Comparison of ENCODE assay signal across 9 cellular contexts in the genomic region with DNA sequence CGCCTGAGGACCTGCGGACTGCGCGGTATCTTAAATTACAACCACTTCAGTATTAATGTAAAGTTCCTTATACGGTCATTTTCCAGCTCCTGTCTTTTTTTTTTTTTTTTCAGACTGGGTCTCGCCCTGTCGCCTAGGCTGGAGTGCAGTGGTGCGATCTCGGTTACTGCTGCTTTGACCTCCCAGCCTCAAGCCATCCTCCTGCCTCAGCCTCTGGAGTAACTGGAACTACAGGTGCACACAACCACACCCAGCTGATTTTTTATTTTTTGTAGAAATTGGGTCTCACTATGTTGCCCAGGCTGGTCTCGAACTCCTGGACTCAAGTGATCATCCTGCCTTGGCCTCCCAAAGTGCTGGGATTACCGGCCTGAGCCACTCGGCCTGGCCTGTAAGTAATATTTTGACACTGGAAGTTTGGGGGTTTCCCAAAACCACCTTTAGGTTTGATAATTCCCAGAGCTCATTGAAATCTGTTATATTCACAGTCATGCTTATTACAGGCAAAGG. TPM values are rescaled to one million over a fixed set of nuclear protein-coding genes. Genes with fewer than 3 reads are reported as not detected.
A peak's percentile ranks its signal among the peaks of the same experiment; 100 is the strongest.
DNase-seq lines count a peak whose midpoint lies in the region; ATAC-seq and TF ChIP-seq lines count a peak whose summit lies in the region.
"Had no signal": no experiment of that assay in that cellular context is flagged by ENCODE, and none has a peak within 500 bp of the region (broad histone marks: within the 10 kb centered on the region; RNA-seq: fewer than 3 reads in every experiment).

No MANE protein-coding gene starts in this region.

- no peak for DNase-seq in activated naive CD4-positive, alpha-beta T cell treated with anti-CD3 and anti-CD28 coated beads, Interleukin-2, amount 10 ng/mL, durations not matched to agents 7 days and 5 days
- no peak for DNase-seq in activated naive CD4-positive, alpha-beta T cell (lab: John Stamatoyannopoulos, UW)
- DNase-seq in WERI-Rb-1 (no peak), right lobe of liver (no peak), DMS 273 treated with DMSO at 0.1 percent for 48 hours (lab: John Stamatoyannopoulos, UW) (no peak), mesenteric fat pad (ENCODE audit: low spot score) (no peak), thyroid gland (no peak)

- H3K27me3 ChIP-seq in WERI-Rb-1 (ENCODE audit: insufficient read depth, low read depth, severe bottlenecking): no peaks in the 10 kb centered on the region
- H3K27me3 ChIP-seq in right lobe of liver: no peaks in the 10 kb centered on the region
- no peaks in the 10 kb centered on the region for H3K27me3 ChIP-seq in thyroid gland

- peaks cover 0 to 7% (median 3%) of the 10 kb centered on the region in 4 donors for H3K4me1 ChIP-seq in right lobe of liver
- H3K4me1 ChIP-seq in urinary bladder (ENCODE audit: insufficient read depth): no peaks in the 10 kb centered on the region
- H3K4me1 ChIP-seq in thyroid gland: peaks cover 0 to 5% of the 10 kb centered on the region in 2 donors

- H3K9me3 ChIP-seq in WERI-Rb-1 (ENCODE audit: severe bottlenecking) (no peaks in the 10 kb centered on the region), right lobe of liver (no peaks in the 10 kb centered on the region), thyroid gland (no peaks in the 10 kb centered on the region)

- CTCF ChIA-PET in activated naive CD4-positive, alpha-beta T cell treated with anti-CD3 and anti-CD28 coated beads, Interleukin-2, amount 10 ng/mL, durations not matched to agents 7 days and 5 days (lab: Charles Lee): interaction anchor here (0.7 to 3.5 kb wide), 12 partner anchors 12 to 143 kb away, joined by 3 to 53 read pairs (median 5); no protein-coding TSS in a partner anchor

- H3K4me3 ChIP-seq in WERI-Rb-1 (ENCODE audit: low read depth, low read length): peak overlapping the region; percentile 86
- peak overlapping the region in 2 of 3 donors; percentile 93 to 99 for H3K4me3 ChIP-seq in right lobe of liver
- H3K4me3 ChIP-seq in urinary bladder (ENCODE audit: low read depth, low read length): peak overlapping the region; percentile 69
- H3K4me3 ChIP-seq in thyroid gland (replicated peaks in 1 of 3): no peak overlapping the region

- H3K27ac Mint-ChIP-seq in activated naive CD4-positive, alpha-beta T cell treated with anti-CD3 and anti-CD28 coated beads, Interleukin-2, amount 10 ng/mL, durations not matched to agents 7 days and 5 days: peak overlapping the region; percentile 78

- H3K4me3 Mint-ChIP-seq in activated naive CD4-positive, alpha-beta T cell treated with anti-CD3 and anti-CD28 coated beads, Interleukin-2, amount 10 ng/mL, durations not matched to agents 7 days and 5 days: peak overlapping the region; percentile 89

- H3K4me1 Mint-ChIP-seq in activated naive CD4-positive, alpha-beta T cell treated with anti-CD3 and anti-CD28 coated beads, Interleukin-2, amount 10 ng/mL, durations not matched to agents 7 days and 5 days: peaks cover 36% of the 10 kb centered on the region

- H3K27me3 Mint-ChIP-seq in activated naive CD4-positive, alpha-beta T cell treated with anti-CD3 and anti-CD28 coated beads, Interleukin-2, amount 10 ng/mL, durations not matched to agents 7 days and 5 days: no peaks in the 10 kb centered on the region

- intact Hi-C loops in right lobe of liver (cut with DNase I): loop anchor here (5.0 to 10.0 kb wide), 3 partner anchors 56 to 98 kb away; a partner anchor contains a TSS
- intact Hi-C loops in thyroid gland (cut with DNase I): loop anchor here (2.0 to 10.0 kb wide), 2 partner anchors 60 to 88 kb away; a partner anchor contains a TSS

- no peaks in the 10 kb centered on the region for H3K9me3 Mint-ChIP-seq in activated naive CD4-positive, alpha-beta T cell treated with anti-CD3 and anti-CD28 coated beads, Interleukin-2, amount 10 ng/mL, durations not matched to agents 7 days and 5 days

- no peak for TF ChIP-seq CTCF in WERI-Rb-1 (IDR thresholded peaks at IDR 0.05; ENCODE audit: low read depth, low read length)
- TF ChIP-seq CTCF in right lobe of liver (IDR thresholded peaks at IDR 0.05): no peak
- TF ChIP-seq CTCF in thyroid gland (IDR thresholded peaks at IDR 0.05): no peak

- H3K36me3 ChIP-seq in WERI-Rb-1 (peaks cover 6% of the 10 kb centered on the region), right lobe of liver (no peaks in the 10 kb centered on the region), urinary bladder (ENCODE audit: insufficient read depth) (no peaks in the 10 kb centered on the region), thyroid gland (no peaks in the 10 kb centered on the region)

- TF ChIP-seq POLR2A in right lobe of liver (IDR thresholded peaks at IDR 0.05): no peak
- no peak for TF ChIP-seq POLR2A in thyroid gland (IDR thresholded peaks at IDR 0.05)

- no peak for ATAC-seq in right lobe of liver

- H3K27ac ChIP-seq in WERI-Rb-1 (no peak overlapping the region), right lobe of liver (no peak overlapping the region), urinary bladder (ENCODE audit: low read depth) (no peak overlapping the region), thyroid gland (no peak overlapping the region)

- 18% methylated on average over 11 of the region's 12 CpGs for WGBS in right lobe of liver (ENCODE audit: insufficient coverage, low coverage, low lambda C conversion rate, missing lambda C conversion rate)
- 22% methylated on average over 12 of the region's 12 CpGs for WGBS in urinary bladder
- WGBS in thyroid gland, 2 donors: 22 to 28% methylated on average over 12 of the region's 12 CpGs

- H3K36me3 Mint-ChIP-seq in activated naive CD4-positive, alpha-beta T cell treated with anti-CD3 and anti-CD28 coated beads, Interleukin-2, amount 10 ng/mL, durations not matched to agents 7 days and 5 days: peaks cover 13% of the 10 kb centered on the region

RNA-seq across cellular contexts. Expression of a gene that starts 0.4 kb away (rescaled TPM):
- total RNA-seq in right lobe of liver (under 1 TPM; 0.18 to 0.78 (median 0.46) TPM), urinary bladder (5.3 TPM), mesenteric fat pad (2.1 TPM), thyroid gland (1 to 10 TPM; 2.4 to 7.1 (median 4.4) TPM)
- polyA plus RNA-seq in urinary bladder: 6.9 TPM

RNA-seq across cellular contexts. Expression of a gene that starts 6.9 kb away (rescaled TPM):
- total RNA-seq in right lobe of liver: 1 to 10 TPM; 4.3 to 7.6 (median 5.4) TPM
- total RNA-seq in urinary bladder: 10.9 TPM
- polyA plus RNA-seq in urinary bladder: 13.8 TPM
- total RNA-seq in mesenteric fat pad: 12.7 TPM
- total RNA-seq in thyroid gland: 10 to 100 TPM; 15.3 to 24.4 (median 19.8) TPM

RNA-seq across cellular contexts. Expression of a gene that starts 18.1 kb away (rescaled TPM):
- not detected for total RNA-seq in right lobe of liver
- 0.37 TPM for total RNA-seq in urinary bladder
- polyA plus RNA-seq in urinary bladder: not detected
- total RNA-seq in mesenteric fat pad: not detected
- total RNA-seq in thyroid gland: 1 to 10 TPM; 2.5 to 4.4 (median 3.3) TPM
- total RNA-seq: dermis microvascular lymphatic vessel endothelial cell had no signal

RNA-seq across cellular contexts. Expression of a gene that starts 34.3 kb away (rescaled TPM):
- total RNA-seq in right lobe of liver: not detected
- total RNA-seq in urinary bladder: not detected
- polyA plus RNA-seq in urinary bladder: not detected
- not detected for total RNA-seq in mesenteric fat pad
- under 1 TPM in 1 of 4 donors, not detected in 3; 0.56 TPM for total RNA-seq in thyroid gland

RNA-seq across cellular contexts. Expression of a gene that starts 52.4 kb away (rescaled TPM):
- total RNA-seq in right lobe of liver: 10 to 100 TPM; 28.1 to 48.1 (median 31.3) TPM
- 24.0 TPM for total RNA-seq in urinary bladder
- 52.1 TPM for polyA plus RNA-seq in urinary bladder
- 58.4 TPM for total RNA-seq in mesenteric fat pad
- 10 to 100 TPM; 74.4 to 86.5 (median 84.5) TPM for total RNA-seq in thyroid gland

Comparison
In these comparisons a context has a peak if more than half of its experiments do, and no peak if none do; other contexts are left out.
1. H3K4me3 ChIP-seq: peak in WERI-Rb-1 (single experiment), right lobe of liver (2 of 3) and urinary bladder (single experiment); none in thyroid gland (0 of 3).